ENCODE assay signal across 10 cellular contexts in the genomic region with DNA sequence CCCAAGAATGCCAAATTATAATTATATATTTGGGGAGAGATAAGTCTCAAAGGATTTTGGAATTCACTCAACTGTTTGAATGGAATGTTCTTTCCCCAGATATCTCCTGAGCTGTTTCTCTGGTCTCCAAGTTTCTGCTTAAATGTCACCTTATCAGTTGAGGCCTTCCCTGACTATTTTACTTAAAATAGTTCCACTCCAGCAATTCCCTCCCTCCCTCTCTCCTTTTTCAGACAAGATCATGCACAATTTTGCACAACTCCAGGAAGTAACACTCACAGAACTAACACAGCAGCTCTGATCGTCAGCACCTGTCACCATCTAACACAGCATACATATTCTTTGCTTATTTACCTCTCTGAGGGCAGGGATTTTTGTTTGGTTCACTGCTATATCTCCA. TPM values are rescaled to one million over a fixed set of nuclear protein-coding genes. Genes with fewer than 3 reads are reported as not detected.
DNase-seq lines count a peak whose midpoint lies in the region; ATAC-seq and TF ChIP-seq lines count a peak whose summit lies in the region.
"Had no signal": no experiment of that assay in that cellular context is flagged by ENCODE, and none has a peak within 500 bp of the region (broad histone marks: within the 10 kb centered on the region; RNA-seq: fewer than 3 reads in every experiment).

No MANE protein-coding gene starts in this region.

- H3K27me3 Mint-ChIP-seq in HFFc6 (ENCODE audit: insufficient read depth) (no peaks in the 10 kb centered on the region; the same call in 1 of the 2 replicates), mesothelial cell of epicardium (ENCODE audit: low read depth) (no peaks in the 10 kb centered on the region)

- peaks cover 0 to 11% (median 0%) of the 10 kb centered on the region in 11 experiments; a peak in 5 of 22 replicates for H3K9me3 ChIP-seq in BLaER1 treated with 17β-estradiol and CSF1 and Interleukin-3, amounts not matched to agents 10 nM and 100 nM (replicated peaks in 1 of 11)
- H3K9me3 ChIP-seq in adrenal gland (replicated peaks in 1 of 3) = no peaks in the 10 kb centered on the region

- peaks cover 31 to 100% (median 81%) of the 10 kb centered on the region in 11 experiments; a peak in 20 of 22 replicates for H4K20me1 ChIP-seq in BLaER1 treated with 17β-estradiol and CSF1 and Interleukin-3, amounts not matched to agents 10 nM and 100 nM

- no peaks in the 10 kb centered on the region for H3K27me3 ChIP-seq in BLaER1 treated with 17β-estradiol and CSF1 and Interleukin-3, amounts not matched to agents 10 nM and 100 nM
- H3K27me3 ChIP-seq in adrenal gland = no peaks in the 10 kb centered on the region

- H3K4me3 Mint-ChIP-seq in HFFc6 = peak overlapping the region; percentile 3; the same call in 1 of the 2 replicates
- no peak overlapping the region for H3K4me3 Mint-ChIP-seq in mesothelial cell of epicardium

- H3K4me1 ChIP-seq in BLaER1 treated with 17β-estradiol and CSF1 and Interleukin-3, amounts not matched to agents 10 nM and 100 nM = peaks cover 51 to 74% (median 55%) of the 10 kb centered on the region in 10 experiments
- peaks cover 41 to 74% of the 10 kb centered on the region in 2 donors for H3K4me1 ChIP-seq in adrenal gland (replicated peaks in 1 of 2)

- no peak overlapping the region for H3K4me3 ChIP-seq in BLaER1 treated with 17β-estradiol and CSF1 and Interleukin-3, amounts not matched to agents 10 nM and 100 nM
- H3K4me3 ChIP-seq in adrenal gland = peak overlapping the region in 1 of 4 donors; percentile 1

- DNase-seq in HFFc6 = no peak
- peak in 1 of 7 donors; percentile 32 for DNase-seq in adrenal gland
- no peak for DNase-seq in mesothelial cell of epicardium (ENCODE audit: low spot score in 2 of 2, unreplicated experiment in 2 of 2)
- no peak for DNase-seq in GM10266 (ENCODE audit: extremely low spot score)
- no peak for DNase-seq in NCI-H2227 treated with DMSO at 0.1 percent for 48 hours (lab: John Stamatoyannopoulos, UW)
- DNase-seq: NCI-H187, retina had no signal

- no peak overlapping the region for H3K27ac ChIP-seq in BLaER1 treated with 17β-estradiol and CSF1 and Interleukin-3, amounts not matched to agents 10 nM and 100 nM
- peak overlapping the region in 3 of 5 donors; percentile 7 to 72 (median 68) for H3K27ac ChIP-seq in adrenal gland

- H3K9ac ChIP-seq in BLaER1 treated with 17β-estradiol and CSF1 and Interleukin-3, amounts not matched to agents 10 nM and 100 nM = no peak overlapping the region

- H3K36me3 Mint-ChIP-seq in HFFc6 (ENCODE audit: low read depth) = peaks cover 34% of the 10 kb centered on the region
- H3K36me3 Mint-ChIP-seq in mesothelial cell of epicardium = peaks cover 10% of the 10 kb centered on the region

- intact Hi-C loops in adrenal gland (cut with DNase I) = loop anchor here in 1 of 2 donors (10.0 kb wide), 1 partner anchor 128 kb away; no protein-coding TSS in a partner anchor

- ATAC-seq in HG03139 (IDR thresholded peaks at IDR 0.05; ENCODE audit: unreplicated experiment) = no peak
- ATAC-seq in GM18498 (IDR thresholded peaks at IDR 0.05; ENCODE audit: unreplicated experiment) = no peak

- no peak for TF ChIP-seq POLR2A in adrenal gland (IDR thresholded peaks at IDR 0.05)

- no peak for TF ChIP-seq CTCF in HFFc6 (IDR thresholded peaks at IDR 0.05)
- TF ChIP-seq CTCF in adrenal gland (IDR thresholded peaks at IDR 0.05) = no peak
- TF ChIP-seq CTCF in mesothelial cell of epicardium (IDR thresholded peaks at IDR 0.05; ENCODE audit: unreplicated experiment) = no peak
- no peak for TF ChIP-seq CTCF in GM10266 (IDR thresholded peaks at IDR 0.05; ENCODE audit: control insufficient read depth, insufficient read depth, low read depth, missing control alignments)

- H3K9me3 Mint-ChIP-seq in HFFc6 (no peaks in the 10 kb centered on the region), mesothelial cell of epicardium (no peaks in the 10 kb centered on the region)

- H3K4me1 Mint-ChIP-seq in HFFc6 (ENCODE audit: low read depth) (peaks cover 71% of the 10 kb centered on the region), mesothelial cell of epicardium (peaks cover 59% of the 10 kb centered on the region)

- peaks cover 8 to 83% (median 49%) of the 10 kb centered on the region in 11 experiments; a peak in 18 of 22 replicates for H3K36me3 ChIP-seq in BLaER1 treated with 17β-estradiol and CSF1 and Interleukin-3, amounts not matched to agents 10 nM and 100 nM
- no peaks in the 10 kb centered on the region for H3K36me3 ChIP-seq in adrenal gland (replicated peaks in 1 of 2)

- H3K27ac Mint-ChIP-seq in HFFc6 (peak overlapping the region; percentile 38), mesothelial cell of epicardium (peak overlapping the region; percentile 40)

- peak overlapping the region; percentile 50 to 98 (median 82); a peak in 20 of 22 replicates for H3K4me2 ChIP-seq in BLaER1 treated with 17β-estradiol and CSF1 and Interleukin-3, amounts not matched to agents 10 nM and 100 nM

- WGBS in adrenal gland, 4 donors = 0 to 4% (median 0%) methylated on average over 1 of the region's 1 CpG; no CpG with 5 or more reads in 1 of the 4 donors

RNA-seq across cellular contexts. Expression of a gene that starts 12.5 kb away (rescaled TPM):
- 10 to 100 TPM; 38.7 to 49.9 (median 45.3) TPM for total RNA-seq in HFFc6 (2021; fragmentation: NEBNext Ultra II Directional; extraction: Animal tissue kit (Norgen Biotek cat#: 25700))
- total RNA-seq in adrenal gland = 100 to 1,000 TPM in 3 of 8 donors, 10 to 100 TPM in 5; 26.3 to 388 (median 74.9) TPM
- 10 to 100 TPM; 34.8 to 73.5 (median 55.2) TPM for polyA plus RNA-seq in adrenal gland
- 68.1 to 71.5 TPM (median 71.0 TPM) in 3 replicates for total RNA-seq in mesothelial cell of epicardium

Comparison
In these comparisons a context has a peak if more than half of its experiments do, and no peak if none do; other contexts are left out.
1. H3K27ac ChIP-seq: peak in adrenal gland (3 of 5); none in BLaER1 treated with 17β-estradiol and CSF1 and Interleukin-3, amounts not matched to agents 10 nM and 100 nM (0 of 11).